In genomic region chr20:33064572-33065287, GRCh38 we compare ENCODE assay signal across 27 cellular contexts. TPM values are rescaled to one million over a fixed set of nuclear protein-coding genes. Genes with fewer than 3 reads are reported as not detected.
DNase-seq lines count a peak whose midpoint lies in the region; ATAC-seq, FAIRE-seq and TF ChIP-seq lines count a peak whose summit lies in the region.
"Had no signal": no experiment of that assay in that cellular context is flagged by ENCODE, and none has a peak within 500 bp of the region (broad histone marks: within the 10 kb centered on the region; RNA-seq: fewer than 3 reads in every experiment).

No MANE protein-coding gene starts in this region.

- no peak overlapping the region for H2AFZ ChIP-seq in neuronal stem cell (ENCODE audit: low read length)
- H2AFZ ChIP-seq: GM23248 had no signal

- no peak overlapping the region for H3K4ac ChIP-seq in neuronal stem cell (ENCODE audit: low read length)

- H3K4me2 ChIP-seq in neuronal stem cell (ENCODE audit: insufficient read depth, low read length, poor library complexity, severe bottlenecking), result no peak overlapping the region

- H2BK5ac ChIP-seq in neuronal stem cell (ENCODE audit: low read length), result no peak overlapping the region

- no peak overlapping the region for H2BK12ac ChIP-seq in neuronal stem cell (ENCODE audit: low read length)

- no peak overlapping the region for H3K27ac ChIP-seq in CD4-positive, CD25-positive, alpha-beta regulatory T cell (ENCODE audit: insufficient read depth, low read length, poor library complexity, severe bottlenecking)
- H3K27ac ChIP-seq in RWPE2 (ENCODE audit: poor library complexity, severe bottlenecking), result no peak overlapping the region
- no peak overlapping the region for H3K27ac ChIP-seq in neuronal stem cell (replicated peaks; ENCODE audit: low read length)
- H3K27ac ChIP-seq: GM23248 had no signal

- H3K9ac ChIP-seq in neuronal stem cell (ENCODE audit: low read depth, low read length, poor library complexity), result no peak overlapping the region
- H3K9ac ChIP-seq: GM23248 had no signal

- intact Hi-C loops in activated naive CD4-positive, alpha-beta T cell treated with anti-CD3 and anti-CD28 coated beads for 36 hours (cut with micrococcal nuclease), result no loop called here

- TF ChIP-seq CTCF in RWPE2 (IDR thresholded peaks at IDR 0.05; ENCODE audit: poor library complexity, severe bottlenecking) (no peak), type B pancreatic cell (conservative IDR thresholded peaks at IDR 0.05) (no peak)

- no peak for FAIRE-seq in GM19239 (lab: Jason Lieb, UNC)
- FAIRE-seq: GM12891, GM18507, H1 had no signal

- no peaks in the 10 kb centered on the region for H3K27me3 ChIP-seq in CD4-positive, CD25-positive, alpha-beta regulatory T cell (ENCODE audit: control insufficient read depth, insufficient read depth, low read length)
- H3K27me3 ChIP-seq in RWPE2 (ENCODE audit: insufficient read depth, poor library complexity, severe bottlenecking), result no peaks in the 10 kb centered on the region
- no peaks in the 10 kb centered on the region for H3K27me3 ChIP-seq in neuronal stem cell (ENCODE audit: control insufficient read depth in 3 of 3, insufficient read depth in 3 of 3, low read depth in 1 of 3, low read length in 3 of 3)

- no peaks in the 10 kb centered on the region for H3K79me1 ChIP-seq in neuronal stem cell (ENCODE audit: low read depth, low read length)

- H4K8ac ChIP-seq in neuronal stem cell (ENCODE audit: low read depth, low read length), result no peak overlapping the region

- H3K36me3 ChIP-seq in CD4-positive, CD25-positive, alpha-beta regulatory T cell (ENCODE audit: control insufficient read depth, insufficient read depth, low read length), result no peaks in the 10 kb centered on the region
- H3K36me3 ChIP-seq in RWPE2 (ENCODE audit: low read depth), result no peaks in the 10 kb centered on the region
- H3K36me3 ChIP-seq in neuronal stem cell (replicated peaks in 1 of 2; ENCODE audit: control insufficient read depth in 2 of 2, insufficient read depth in 2 of 2, low read length in 2 of 2), result no peaks in the 10 kb centered on the region

- no peaks in the 10 kb centered on the region for H3K9me3 ChIP-seq in CD4-positive, CD25-positive, alpha-beta regulatory T cell (ENCODE audit: control insufficient read depth in 2 of 2, low read length in 2 of 2)
- H3K9me3 ChIP-seq in RWPE2 (ENCODE audit: severe bottlenecking) (no peaks in the 10 kb centered on the region), neuronal stem cell (replicated peaks in 1 of 2; ENCODE audit: control insufficient read depth in 2 of 2, insufficient read depth in 1 of 2, low read depth in 1 of 2, low read length in 2 of 2) (no peaks in the 10 kb centered on the region)

- no peaks in the 10 kb centered on the region for H3K27me3 Mint-ChIP-seq in CD4-positive, CD25-positive, alpha-beta regulatory T cell
- H3K27me3 Mint-ChIP-seq in type B pancreatic cell, result peaks cover 16% of the 10 kb centered on the region
- no peaks in the 10 kb centered on the region for H3K27me3 Mint-ChIP-seq in activated naive CD4-positive, alpha-beta T cell treated with anti-CD3 and anti-CD28 coated beads for 36 hours (ENCODE audit: low read depth)
- H3K27me3 Mint-ChIP-seq in effector memory CD8-positive, alpha-beta T cell, result no peaks in the 10 kb centered on the region
- no peaks in the 10 kb centered on the region for H3K27me3 Mint-ChIP-seq in natural killer cell treated with Interleukin-12 subunit alpha and Interleukin-12 subunit beta and Interleukin-15 and Interleukin-18, amount 100 ng/mL, for 72 hours
- H3K27me3 Mint-ChIP-seq: CD4-positive, alpha-beta memory T cell had no signal

- ATAC-seq in CD4-positive, CD25-positive, alpha-beta regulatory T cell (ENCODE audit: low read depth in 2 of 2), result no peak
- ATAC-seq in RWPE2 (ENCODE audit: low read depth), result no peak
- no peak for ATAC-seq in effector memory CD8-positive, alpha-beta T cell (replicated peaks)
- ATAC-seq in natural killer cell treated with Interleukin-12 subunit alpha and Interleukin-12 subunit beta and Interleukin-15 and Interleukin-18, amount 100 ng/mL, for 72 hours, result no peak
- ATAC-seq: HCT116 had no signal

- H3K4me1 Mint-ChIP-seq in CD4-positive, CD25-positive, alpha-beta regulatory T cell, result peaks cover 0 to 22% (median 7%) of the 10 kb centered on the region in 4 donors
- no peaks in the 10 kb centered on the region for H3K4me1 Mint-ChIP-seq in type B pancreatic cell (ENCODE audit: unreplicated experiment)
- H3K4me1 Mint-ChIP-seq in activated naive CD4-positive, alpha-beta T cell treated with anti-CD3 and anti-CD28 coated beads for 36 hours (ENCODE audit: low read depth), result peaks cover 5% of the 10 kb centered on the region
- peaks cover 0 to 8% of the 10 kb centered on the region in 2 donors for H3K4me1 Mint-ChIP-seq in effector memory CD8-positive, alpha-beta T cell (ENCODE audit: low read depth in 2 of 2)
- H3K4me1 Mint-ChIP-seq in natural killer cell treated with Interleukin-12 subunit alpha and Interleukin-12 subunit beta and Interleukin-15 and Interleukin-18, amount 100 ng/mL, for 72 hours (ENCODE audit: low read depth in 2 of 2), result no peaks in the 10 kb centered on the region

- H3K4me3 Mint-ChIP-seq in CD4-positive, CD25-positive, alpha-beta regulatory T cell, result no peak overlapping the region
- H3K4me3 Mint-ChIP-seq in type B pancreatic cell, result no peak overlapping the region
- H3K4me3 Mint-ChIP-seq in activated naive CD4-positive, alpha-beta T cell treated with anti-CD3 and anti-CD28 coated beads for 36 hours, result no peak overlapping the region
- no peak overlapping the region for H3K4me3 Mint-ChIP-seq in effector memory CD8-positive, alpha-beta T cell
- H3K4me3 Mint-ChIP-seq in natural killer cell treated with Interleukin-12 subunit alpha and Interleukin-12 subunit beta and Interleukin-15 and Interleukin-18, amount 100 ng/mL, for 72 hours, result no peak overlapping the region
- H3K4me3 Mint-ChIP-seq: CD4-positive, alpha-beta memory T cell; HFFc6 had no signal

- no peak overlapping the region for H3K14ac ChIP-seq in neuronal stem cell (ENCODE audit: low read length)

- H3K18ac ChIP-seq in neuronal stem cell (ENCODE audit: low read length), result peak overlapping the region; percentile 52

- no peaks in the 10 kb centered on the region for H3K4me1 ChIP-seq in CD4-positive, CD25-positive, alpha-beta regulatory T cell (ENCODE audit: control insufficient read depth, insufficient read depth, low read length, poor library complexity, severe bottlenecking)
- H3K4me1 ChIP-seq in RWPE2 (ENCODE audit: insufficient read depth, poor library complexity, severe bottlenecking) (no peaks in the 10 kb centered on the region), neuronal stem cell (ENCODE audit: control insufficient read depth in 2 of 2, insufficient read depth in 1 of 2, low read depth in 1 of 2, low read length in 2 of 2) (peaks cover 10 to 11% of the 10 kb centered on the region in 2 donors)

- peak overlapping the region; percentile 49 for H2BK120ac ChIP-seq in neuronal stem cell (ENCODE audit: low read depth, low read length)

- no peak overlapping the region for H3K4me3 ChIP-seq in CD4-positive, CD25-positive, alpha-beta regulatory T cell (ENCODE audit: low read depth, low read length)
- H3K4me3 ChIP-seq in RWPE2 (ENCODE audit: severe bottlenecking), result no peak overlapping the region
- H3K4me3 ChIP-seq in neuronal stem cell (ENCODE audit: low read length in 2 of 2), result no peak overlapping the region
- H3K4me3 ChIP-seq: GM23248 had no signal

- H3K36me3 Mint-ChIP-seq in CD4-positive, CD25-positive, alpha-beta regulatory T cell, result no peaks in the 10 kb centered on the region
- no peaks in the 10 kb centered on the region for H3K36me3 Mint-ChIP-seq in type B pancreatic cell
- H3K36me3 Mint-ChIP-seq in activated naive CD4-positive, alpha-beta T cell treated with anti-CD3 and anti-CD28 coated beads for 36 hours (ENCODE audit: low read depth), result no peaks in the 10 kb centered on the region
- no peaks in the 10 kb centered on the region for H3K36me3 Mint-ChIP-seq in effector memory CD8-positive, alpha-beta T cell (ENCODE audit: insufficient read depth)
- no peaks in the 10 kb centered on the region for H3K36me3 Mint-ChIP-seq in natural killer cell treated with Interleukin-12 subunit alpha and Interleukin-12 subunit beta and Interleukin-15 and Interleukin-18, amount 100 ng/mL, for 72 hours
- H3K36me3 Mint-ChIP-seq: CD14-positive monocyte; CD4-positive, alpha-beta memory T cell had no signal

- H4K91ac ChIP-seq in neuronal stem cell (ENCODE audit: low read depth, low read length, poor library complexity), result no peak overlapping the region

- DNase-seq in CD4-positive, CD25-positive, alpha-beta regulatory T cell, result no peak
- DNase-seq in RWPE2 (ENCODE audit: low spot score), result peak; percentile 84
- DNase-seq in neuronal stem cell (ENCODE audit: low spot score), result no peak
- DNase-seq in type B pancreatic cell (ENCODE audit: extremely low spot score, unreplicated experiment), result no peak
- no peak for DNase-seq in activated naive CD4-positive, alpha-beta T cell treated with anti-CD3 and anti-CD28 coated beads for 36 hours
- no peak for DNase-seq in effector memory CD8-positive, alpha-beta T cell
- DNase-seq in natural killer cell treated with Interleukin-12 subunit alpha and Interleukin-12 subunit beta and Interleukin-15 and Interleukin-18, amount 100 ng/mL, for 72 hours (ENCODE audit: low spot score), result no peak
- DNase-seq in GM19239 (ENCODE audit: insufficient read length, low spot score), result no peak
- DNase-seq: Calu3; CD4-positive, alpha-beta memory T cell; COR-L47; DMS53; DMS79 treated with DMSO at 0.1 percent for 48 hours; GF-D8; GM23248; H7; HFFc6 had no signal

- WGBS in neuronal stem cell (ENCODE audit: extremely low coverage in 2 of 2, insufficient read length in 2 of 2, insufficient replicate concordance in 1 of 2), 2 donors, result no CpG with 5 or more reads among the region's 11 CpGs

- peak overlapping the region; percentile 35 for H2AK5ac ChIP-seq in neuronal stem cell (ENCODE audit: low read depth, low read length)

- CTCF ChIA-PET in activated naive CD4-positive, alpha-beta T cell treated with anti-CD3 and anti-CD28 coated beads for 36 hours (lab: Charles Lee), result interaction anchor here (0.7 kb wide), 1 partner anchor 60 kb away, joined by 3 read pairs; the partner anchor contains the start of gene SUN5

- peak overlapping the region in 2 of 3 donors; percentile 39 to 74 for H3K27ac Mint-ChIP-seq in CD4-positive, CD25-positive, alpha-beta regulatory T cell
- H3K27ac Mint-ChIP-seq in type B pancreatic cell, result peak overlapping the region; percentile 49
- H3K27ac Mint-ChIP-seq in activated naive CD4-positive, alpha-beta T cell treated with anti-CD3 and anti-CD28 coated beads for 36 hours, result no peak overlapping the region
- no peak overlapping the region for H3K27ac Mint-ChIP-seq in effector memory CD8-positive, alpha-beta T cell
- H3K27ac Mint-ChIP-seq in natural killer cell treated with Interleukin-12 subunit alpha and Interleukin-12 subunit beta and Interleukin-15 and Interleukin-18, amount 100 ng/mL, for 72 hours, result no peak overlapping the region
- H3K27ac Mint-ChIP-seq: HFFc6 had no signal

- no peak overlapping the region for H3K23ac ChIP-seq in neuronal stem cell (ENCODE audit: low read depth, low read length, poor library complexity)

- H2BK15ac ChIP-seq in neuronal stem cell (ENCODE audit: low read length), result peak overlapping the region; percentile 14

- no peaks in the 10 kb centered on the region for H3K9me3 Mint-ChIP-seq in CD4-positive, CD25-positive, alpha-beta regulatory T cell
- no peaks in the 10 kb centered on the region for H3K9me3 Mint-ChIP-seq in type B pancreatic cell
- no peaks in the 10 kb centered on the region for H3K9me3 Mint-ChIP-seq in activated naive CD4-positive, alpha-beta T cell treated with anti-CD3 and anti-CD28 coated beads for 36 hours
- H3K9me3 Mint-ChIP-seq in effector memory CD8-positive, alpha-beta T cell, result no peaks in the 10 kb centered on the region
- H3K9me3 Mint-ChIP-seq in natural killer cell treated with Interleukin-12 subunit alpha and Interleukin-12 subunit beta and Interleukin-15 and Interleukin-18, amount 100 ng/mL, for 72 hours, result no peaks in the 10 kb centered on the region
- H3K9me3 Mint-ChIP-seq: CD14-positive monocyte; CD4-positive, alpha-beta memory T cell; HFFc6 had no signal

RNA-seq across cellular contexts. Expression of gene BPIFB3, which starts 11.0 kb away (rescaled TPM):
- not detected for total RNA-seq in CD4-positive, CD25-positive, alpha-beta regulatory T cell
- not detected for polyA plus RNA-seq in CD4-positive, CD25-positive, alpha-beta regulatory T cell
- not detected for polyA plus RNA-seq in neuronal stem cell (2013, experiment 1 of 2)
- not detected for polyA plus RNA-seq in neuronal stem cell (2013, experiment 2 of 2)
- total RNA-seq in type B pancreatic cell (ENCODE audit: low replicate concordance), result not detected in 2 replicates
- total RNA-seq in activated naive CD4-positive, alpha-beta T cell treated with anti-CD3 and anti-CD28 coated beads for 36 hours, result not detected
- total RNA-seq in natural killer cell treated with Interleukin-12 subunit alpha and Interleukin-12 subunit beta and Interleukin-15 and Interleukin-18, amount 100 ng/mL, for 72 hours, result not detected
- total RNA-seq: A172; A673; Calu3; CD4-positive, alpha-beta memory T cell; Daoy; G401; GM23248; H1; H7; HFFc6 had no signal
- polyA plus RNA-seq: BJ; CD14-positive monocyte; CD4-positive, alpha-beta memory T cell; GM23248; H1 had no signal

RNA-seq across cellular contexts. Expression of gene BPIFB4, which starts 14.7 kb away (rescaled TPM):
- total RNA-seq in CD4-positive, CD25-positive, alpha-beta regulatory T cell, result not detected
- polyA plus RNA-seq in CD4-positive, CD25-positive, alpha-beta regulatory T cell, result not detected
- not detected for polyA plus RNA-seq in neuronal stem cell (2013, experiment 1 of 2)
- polyA plus RNA-seq in neuronal stem cell (2013, experiment 2 of 2), result not detected
- not detected in 2 replicates for total RNA-seq in type B pancreatic cell (ENCODE audit: low replicate concordance)
- total RNA-seq in activated naive CD4-positive, alpha-beta T cell treated with anti-CD3 and anti-CD28 coated beads for 36 hours, result not detected
- total RNA-seq in natural killer cell treated with Interleukin-12 subunit alpha and Interleukin-12 subunit beta and Interleukin-15 and Interleukin-18, amount 100 ng/mL, for 72 hours, result not detected
- total RNA-seq: A172; A673; Calu3; CD4-positive, alpha-beta memory T cell; Daoy; G401; GM23248; H1; H7; HFFc6 had no signal
- polyA plus RNA-seq: BJ; CD14-positive monocyte; CD4-positive, alpha-beta memory T cell; GM23248; H1 had no signal

RNA-seq across cellular contexts. Expression of gene BPIFB6, which starts 33.3 kb away (rescaled TPM):
- total RNA-seq in CD4-positive, CD25-positive, alpha-beta regulatory T cell, result not detected
- polyA plus RNA-seq in CD4-positive, CD25-positive, alpha-beta regulatory T cell, result not detected
- polyA plus RNA-seq in neuronal stem cell (2013, experiment 1 of 2), result not detected
- polyA plus RNA-seq in neuronal stem cell (2013, experiment 2 of 2), result not detected
- total RNA-seq in type B pancreatic cell (ENCODE audit: low replicate concordance), result not detected in 2 replicates
- total RNA-seq in activated naive CD4-positive, alpha-beta T cell treated with anti-CD3 and anti-CD28 coated beads for 36 hours, result not detected
- not detected for total RNA-seq in natural killer cell treated with Interleukin-12 subunit alpha and Interleukin-12 subunit beta and Interleukin-15 and Interleukin-18, amount 100 ng/mL, for 72 hours
- total RNA-seq: A172; A673; Calu3; CD4-positive, alpha-beta memory T cell; Daoy; G401; GM23248; H1; H7; HFFc6 had no signal
- polyA plus RNA-seq: BJ; CD14-positive monocyte; CD4-positive, alpha-beta memory T cell; GM23248; H1 had no signal

RNA-seq across cellular contexts. Expression of gene BPIFB2, which starts 57.2 kb away (rescaled TPM):
- total RNA-seq in CD4-positive, CD25-positive, alpha-beta regulatory T cell, result not detected
- not detected for polyA plus RNA-seq in CD4-positive, CD25-positive, alpha-beta regulatory T cell
- not detected for polyA plus RNA-seq in neuronal stem cell (2013, experiment 1 of 2)
- polyA plus RNA-seq in neuronal stem cell (2013, experiment 2 of 2), result 0.03 TPM
- total RNA-seq in type B pancreatic cell (ENCODE audit: low replicate concordance), result 0.22 TPM in 1 of 2 replicates, not detected in the other
- not detected for total RNA-seq in activated naive CD4-positive, alpha-beta T cell treated with anti-CD3 and anti-CD28 coated beads for 36 hours
- total RNA-seq in natural killer cell treated with Interleukin-12 subunit alpha and Interleukin-12 subunit beta and Interleukin-15 and Interleukin-18, amount 100 ng/mL, for 72 hours, result not detected
- total RNA-seq: A172; A673; Calu3; CD4-positive, alpha-beta memory T cell; Daoy; G401; GM23248; H1; H7; HFFc6 had no signal
- polyA plus RNA-seq: BJ; CD14-positive monocyte; CD4-positive, alpha-beta memory T cell; GM23248; H1 had no signal

Comparison
In these comparisons a context has a peak if more than half of its experiments do, and no peak if none do; other contexts are left out.
1. H3K27ac Mint-ChIP-seq: peak in CD4-positive, CD25-positive, alpha-beta regulatory T cell (2 of 3) and type B pancreatic cell (single experiment); none in activated naive CD4-positive, alpha-beta T cell treated with anti-CD3 and anti-CD28 coated beads for 36 hours (single experiment), effector memory CD8-positive, alpha-beta T cell (0 of 2) and natural killer cell treated with Interleukin-12 subunit alpha and Interleukin-12 subunit beta and Interleukin-15 and Interleukin-18, amount 100 ng/mL, for 72 hours (0 of 2).